32 cellular contexts compared by ENCODE assay signal in genomic region chr11:110318638-110319404, GRCh38. TPM values are rescaled to one million over a fixed set of nuclear protein-coding genes. Genes with fewer than 3 reads are reported as not detected.
DNase-seq lines count a peak whose midpoint lies in the region; ATAC-seq, FAIRE-seq and TF ChIP-seq lines count a peak whose summit lies in the region.
"Had no signal": no experiment of that assay in that cellular context is flagged by ENCODE, and none has a peak within 500 bp of the region (broad histone marks: within the 10 kb centered on the region; RNA-seq: fewer than 3 reads in every experiment).

No MANE protein-coding gene starts in this region.

- H3K27ac Mint-ChIP-seq in progenitor cell of endocrine pancreas = peak overlapping the region; percentile 53
- H3K27ac Mint-ChIP-seq: CD8-positive, alpha-beta T cell; natural killer cell; T-helper 1 cell treated with Interleukin-12 subunit alpha and Interleukin-12 subunit beta and Interleukin-4 antibody, amounts not matched to agents 30 μg/mL and 1 μg/mL, for 36 hours had no signal

- no peak overlapping the region for H4K5ac ChIP-seq in H1 (ENCODE audit: insufficient read length, low read depth, low read length)

- H3K4me2 ChIP-seq in SK-N-SH = no peak overlapping the region
- H3K4me2 ChIP-seq in OCI-LY3 (ENCODE audit: low read length) = no peak overlapping the region
- H3K4me2 ChIP-seq in H1 (ENCODE audit: insufficient read depth in 1 of 2, low read depth in 2 of 2, low read length in 2 of 2) = no peak overlapping the region

- POLR2A ChIA-PET in SK-N-SH (lab: Yijun Ruan, JAX) (no interaction called here), H1 (lab: Charles Lee; ENCODE audit: partially characterized antibody) (interaction anchor here (2.0 kb wide), 1 partner anchor 7 kb away, joined by 5 read pairs; no protein-coding TSS in a partner anchor)

- H3K4me3 Mint-ChIP-seq in progenitor cell of endocrine pancreas (ENCODE audit: low read depth) = no peak overlapping the region
- H3K4me3 Mint-ChIP-seq: CD8-positive, alpha-beta T cell; natural killer cell; T-helper 1 cell treated with Interleukin-12 subunit alpha and Interleukin-12 subunit beta and Interleukin-4 antibody, amounts not matched to agents 30 μg/mL and 1 μg/mL, for 36 hours had no signal

- H2AFZ ChIP-seq in SK-N-SH (ENCODE audit: low read depth) (peak overlapping the region; percentile 11; the same call in 1 of the 2 replicates), OCI-LY3 (ENCODE audit: low read depth, low read length) (0 out of 2 replicates have a peak overlapping the region, but pooled peaks have one; percentile 43), H1 (ENCODE audit: low read length) (peak overlapping the region; percentile 99)
- H2AFZ ChIP-seq: GM23248 had no signal

- no peak overlapping the region for H4K8ac ChIP-seq in H1 (ENCODE audit: extremely low read depth, insufficient read depth, low read length)

- H3K4me1 Mint-ChIP-seq in progenitor cell of endocrine pancreas (ENCODE audit: low read depth) = peaks cover 28% of the 10 kb centered on the region
- H3K4me1 Mint-ChIP-seq: natural killer cell had no signal

- H2BK15ac ChIP-seq in H1 (ENCODE audit: low read length) = no peak overlapping the region

- H3K36me3 Mint-ChIP-seq in progenitor cell of endocrine pancreas (ENCODE audit: insufficient read depth) = no peaks in the 10 kb centered on the region
- H3K36me3 Mint-ChIP-seq: CD8-positive, alpha-beta T cell; natural killer cell had no signal

- no peaks in the 10 kb centered on the region for H3K27me3 Mint-ChIP-seq in progenitor cell of endocrine pancreas

- CTCF ChIA-PET in SK-N-SH (lab: Yijun Ruan, JAX) (interaction anchor here (0.9 kb wide), 1 partner anchor 25 kb away, joined by 3 read pairs; no protein-coding TSS in a partner anchor), H1 (lab: Charles Lee; ENCODE audit: partially characterized antibody) (interaction anchor here (0.6 to 2.0 kb wide), 5 partner anchors 12 to 116 kb away, joined by 3 to 4 read pairs (median 3); no protein-coding TSS in a partner anchor)

- H3K23me2 ChIP-seq in H1 (ENCODE audit: low read depth, low read length) = no peaks in the 10 kb centered on the region

- no peaks in the 10 kb centered on the region for H3F3A ChIP-seq in SK-N-SH (replicated peaks; ENCODE audit: insufficient read depth)

- ATAC-seq in SK-N-SH treated with all-trans-retinoic acid at 6 μM for 48 hours = no peak
- ATAC-seq in HG03520 (IDR thresholded peaks at IDR 0.05; ENCODE audit: unreplicated experiment) = no peak
- ATAC-seq: body of pancreas; CD8-positive, alpha-beta T cell; natural killer cell had no signal

- TF ChIP-seq EP300 in SK-N-SH (IDR thresholded peaks at IDR 0.05; ENCODE audit: borderline replicate concordance in 1 of 2, low read depth in 1 of 2, low read length in 1 of 2) = no peak
- TF ChIP-seq EP300 in H1 (IDR thresholded peaks at IDR 0.05; ENCODE audit: borderline replicate concordance in 1 of 2, low read depth in 2 of 2, low read length in 2 of 2) = no peak

- TF ChIP-seq RAD21 in SK-N-SH (IDR thresholded peaks at IDR 0.05; ENCODE audit: low read length) (no peak), H1 (IDR thresholded peaks at IDR 0.05 in 1 of 2, conservative IDR thresholded peaks at IDR 0.05 in 1 of 2; ENCODE audit: low read depth in 2 of 2, low read length in 2 of 2) (no peak)

- H2BK5ac ChIP-seq in H1 (ENCODE audit: low read depth, low read length) = no peak overlapping the region

- no peaks in the 10 kb centered on the region for H3K79me2 ChIP-seq in SK-N-SH (ENCODE audit: insufficient read depth)
- no peaks in the 10 kb centered on the region for H3K79me2 ChIP-seq in OCI-LY3 (ENCODE audit: low read length)
- H3K79me2 ChIP-seq in H1 (ENCODE audit: control insufficient read depth in 1 of 2, insufficient read depth in 2 of 2, low read length in 2 of 2) = no peaks in the 10 kb centered on the region

- H3K4ac ChIP-seq in H1 (replicated peaks; ENCODE audit: insufficient read length, low read depth, low read length) = no peak overlapping the region

- H3K9me2 ChIP-seq in SK-N-SH = no peaks in the 10 kb centered on the region

- TF ChIP-seq CTCF in SK-N-SH (IDR thresholded peaks at IDR 0.05) (no peak), OCI-LY3 (IDR thresholded peaks at IDR 0.05; ENCODE audit: low read depth, low read length) (no peak), H1 (IDR thresholded peaks at IDR 0.05; ENCODE audit: control extremely low read depth in 1 of 3, insufficient read depth in 1 of 3, low read depth in 1 of 3, low read length in 3 of 3) (no peak), progenitor cell of endocrine pancreas (IDR thresholded peaks at IDR 0.05; ENCODE audit: unreplicated experiment) (no peak)

- H3K79me1 ChIP-seq in H1 (ENCODE audit: low read depth, low read length) = no peaks in the 10 kb centered on the region

- H3K14ac ChIP-seq in H1 (ENCODE audit: insufficient read length) = no peak overlapping the region

- H4K20me1 ChIP-seq in SK-N-SH (ENCODE audit: insufficient read depth) (no peaks in the 10 kb centered on the region), OCI-LY3 (ENCODE audit: insufficient read depth, low read length) (no peaks in the 10 kb centered on the region), H1 (replicated peaks in 1 of 2; ENCODE audit: control insufficient read depth in 1 of 2, insufficient read depth in 2 of 2, low read length in 2 of 2) (no peaks in the 10 kb centered on the region)

- 100% methylated on average over 1 of the region's 1 CpG for WGBS in SK-N-SH (ENCODE audit: low lambda C conversion rate)
- WGBS in H1 (ENCODE audit: extremely low coverage in 1 of 2, insufficient coverage in 1 of 2, insufficient read length in 1 of 2, insufficient replicate concordance in 2 of 2, low coverage in 1 of 2, low lambda C conversion rate in 2 of 2, missing lambda C conversion rate in 1 of 2), 2 experiments = 93% methylated on average over 1 of the region's 1 CpG; no CpG with 5 or more reads in 1 of the 2 experiments

- H4K91ac ChIP-seq in H1 (replicated peaks; ENCODE audit: insufficient read length, low read length) = no peak overlapping the region

- no peak overlapping the region for H3K18ac ChIP-seq in H1 (ENCODE audit: extremely low read depth, low read length)

- H3K56ac ChIP-seq in H1 (replicated peaks; ENCODE audit: insufficient read length, low read depth, low read length) = no peak overlapping the region

- H2AK5ac ChIP-seq in H1 (ENCODE audit: low read depth, low read length) = no peak overlapping the region

- no peak for DNase-seq in SK-N-SH
- DNase-seq in H1 (ENCODE audit: low read depth in 1 of 2, low spot score in 2 of 2) = no peak
- no peak for DNase-seq in progenitor cell of endocrine pancreas (ENCODE audit: low spot score, unreplicated experiment)
- no peak for DNase-seq in cerebellar cortex (ENCODE audit: low spot score)
- no peak for DNase-seq in pons (ENCODE audit: low spot score)
- DNase-seq: activated CD4-positive, alpha-beta T cell treated with anti-CD3 and anti-CD28 coated beads for 48 hours; activated naive CD4-positive, alpha-beta T cell; activated T-cell treated with anti-CD3 and anti-CD28 coated beads, Interleukin-2, amount 50 U/mL, for 48 hours; AML-193; body of pancreas; CD8-positive, alpha-beta T cell; DMS153; effector memory CD4-positive, alpha-beta T cell; GM23248; left cardiac atrium; midbrain; natural killer cell; NCI-H1694; NCI-H82; pancreas; SIG-M5; stimulated activated CD8-positive, alpha-beta memory T cell treated with anti-CD3 and anti-CD28 coated beads, Interleukin-4, amount 100 ng/mL, for 48 hours; stomach had no signal

- H2BK12ac ChIP-seq in H1 (ENCODE audit: low read depth, low read length) = no peak overlapping the region

- no peak overlapping the region for H2BK20ac ChIP-seq in H1 (ENCODE audit: low read length)

- no peak overlapping the region for H3K4me3 ChIP-seq in SK-N-SH (ENCODE audit: low read depth in 2 of 2, low read length in 1 of 2)
- no peak overlapping the region for H3K4me3 ChIP-seq in OCI-LY3 (ENCODE audit: low read length)
- H3K4me3 ChIP-seq in H1 (ENCODE audit: extremely low read depth in 1 of 4, insufficient read depth in 2 of 4, low read depth in 3 of 4, low read length in 4 of 4) = no peak overlapping the region
- H3K4me3 ChIP-seq: body of pancreas, esophagus muscularis mucosa, GM23248, pancreas, stomach, tibial nerve had no signal

- H2BK120ac ChIP-seq in H1 (replicated peaks; ENCODE audit: low read depth, low read length) = no peak overlapping the region

- H3K9me3 Mint-ChIP-seq in progenitor cell of endocrine pancreas (ENCODE audit: low read depth) = no peaks in the 10 kb centered on the region
- H3K9me3 Mint-ChIP-seq: CD8-positive, alpha-beta T cell; natural killer cell; T-helper 1 cell treated with Interleukin-12 subunit alpha and Interleukin-12 subunit beta and Interleukin-4 antibody, amounts not matched to agents 30 μg/mL and 1 μg/mL, for 36 hours had no signal

- H3K4me1 ChIP-seq in SK-N-SH (ENCODE audit: control insufficient read depth in 1 of 2, insufficient read depth in 2 of 2, low read depth in 1 of 2, low read length in 1 of 2) = peaks cover 15 to 20% of the 10 kb centered on the region in 2 experiments; a peak in 3 of 4 replicates
- H3K4me1 ChIP-seq in OCI-LY3 (ENCODE audit: low read length) = no peaks in the 10 kb centered on the region
- H3K4me1 ChIP-seq in H1 (replicated peaks in 1 of 4; ENCODE audit: control insufficient read depth in 3 of 4, insufficient read depth in 4 of 4, low read length in 3 of 4) = 0 out of 7 replicates have a peak, but pooled peaks cover 0 to 4% (median 0%) of the 10 kb centered on the region in 4 experiments
- H3K4me1 ChIP-seq: pancreas had no signal

- no peak for TF ChIP-seq POLR2A in H1 (IDR thresholded peaks at IDR 0.05; ENCODE audit: control extremely low read depth in 1 of 2, low read depth in 2 of 2, low read length in 2 of 2)

- no peak for FAIRE-seq in H1 (lab: Jason Lieb, UNC)
- FAIRE-seq: frontal cortex, GM18507, pancreas had no signal

- no peak overlapping the region for H3K27ac ChIP-seq in SK-N-SH (ENCODE audit: low read depth in 2 of 2, low read length in 1 of 2)
- H3K27ac ChIP-seq in OCI-LY3 (ENCODE audit: low read length) = no peak overlapping the region
- H3K27ac ChIP-seq in H1 (ENCODE audit: low read depth, low read length) = no peak overlapping the region
- H3K27ac ChIP-seq: body of pancreas, esophagus muscularis mucosa, GM23248, pancreas, stomach, tibial nerve, VCaP had no signal

- no peak overlapping the region for H3K9ac ChIP-seq in SK-N-SH
- H3K9ac ChIP-seq in OCI-LY3 (ENCODE audit: low read length) = no peak overlapping the region
- no peak overlapping the region for H3K9ac ChIP-seq in H1 (replicated peaks in 1 of 4; ENCODE audit: extremely low read depth in 1 of 4, low read depth in 3 of 4, low read length in 3 of 4)
- H3K9ac ChIP-seq: GM23248 had no signal

- H3K27me3 ChIP-seq in SK-N-SH (ENCODE audit: insufficient read depth) = no peaks in the 10 kb centered on the region
- H3K27me3 ChIP-seq in OCI-LY3 (ENCODE audit: low read depth, low read length) = peaks cover 2% of the 10 kb centered on the region; the same call in 1 of the 2 replicates
- H3K27me3 ChIP-seq in H1 (replicated peaks in 1 of 4; ENCODE audit: control insufficient read depth in 3 of 4, extremely low read depth in 1 of 4, insufficient read depth in 3 of 4, low read length in 3 of 4) = no peaks in the 10 kb centered on the region
- H3K27me3 ChIP-seq: body of pancreas, esophagus muscularis mucosa, pancreas, stomach, tibial nerve had no signal

- H3K9me3 ChIP-seq in SK-N-SH (no peaks in the 10 kb centered on the region), OCI-LY3 (ENCODE audit: insufficient read depth, low read length) (no peaks in the 10 kb centered on the region), H1 (ENCODE audit: insufficient read depth in 2 of 2, low read depth in 1 of 2, low read length in 1 of 2) (no peaks in the 10 kb centered on the region)
- H3K9me3 ChIP-seq: body of pancreas, esophagus muscularis mucosa, pancreas, stomach, tibial nerve had no signal

- H3K36me3 ChIP-seq in SK-N-SH (replicated peaks in 1 of 2; ENCODE audit: control insufficient read depth in 1 of 2, insufficient read depth in 2 of 2, low read length in 1 of 2) (no peaks in the 10 kb centered on the region), OCI-LY3 (replicated peaks; ENCODE audit: low read depth, low read length) (no peaks in the 10 kb centered on the region), H1 (ENCODE audit: control insufficient read depth in 2 of 4, insufficient read depth in 4 of 4, low read length in 3 of 4) (no peaks in the 10 kb centered on the region)
- H3K36me3 ChIP-seq: esophagus muscularis mucosa, pancreas, stomach, tibial nerve had no signal

- no peak overlapping the region for H3K23ac ChIP-seq in H1 (ENCODE audit: insufficient read length)

RNA-seq across cellular contexts. Expression of gene RDX, which starts 22.4 kb away (rescaled TPM):
- polyA plus RNA-seq in SK-N-SH (2012; rRNA removed) (29.4 and 30.7 TPM in 2 replicates), H1 (2011; rRNA removed) (10.8 and 27.4 TPM in 2 replicates)
- 36.5 and 45.4 TPM in 2 replicates for polyA plus RNA-seq in SK-N-SH (2012; cell fraction: cytosol; rRNA removed)
- polyA plus RNA-seq in SK-N-SH (2012; cell fraction: nucleus; rRNA removed) = 17.4 and 24.9 TPM in 2 replicates
- total RNA-seq in H1 (2021; fragmentation: NEBNext Ultra II Directional; extraction: Animal tissue kit (Norgen Biotek cat#: 25700)) = 100 and 105 TPM in 2 replicates
- 29.5 TPM for polyA plus RNA-seq in H1 (2011; cell fraction: cytosol; rRNA removed)
- 10.8 TPM for polyA plus RNA-seq in H1 (2011; cell fraction: nucleus; rRNA removed)
- 63.9 to 148 TPM (median 82.8 TPM) in 4 replicates for polyA plus RNA-seq in H1 (2012, experiment 1 of 2)
- 3.8 TPM for polyA plus RNA-seq in H1 (2012, experiment 2 of 2)
- polyA plus RNA-seq in H1 (2013, experiment 1 of 2) = 56.8 TPM
- polyA plus RNA-seq in H1 (2013, experiment 2 of 2) = 59.3 TPM
- polyA minus RNA-seq in H1 (2011; rRNA and poly(A)+ RNA removed) = 35.5 and 93.8 TPM in 2 replicates
- 90.1 TPM for polyA minus RNA-seq in H1 (2011; cell fraction: cytosol; rRNA and poly(A)+ RNA removed)
- polyA minus RNA-seq in H1 (2011; cell fraction: nucleus; rRNA and poly(A)+ RNA removed) = 55.5 TPM
- total RNA-seq in progenitor cell of endocrine pancreas = 89.6 and 92.8 TPM in 2 replicates

Comparison
In these comparisons a context has a peak if more than half of its experiments do, and no peak if none do; other contexts are left out.
1. H2AFZ ChIP-seq: peak in every context shown above with its lines; median percentile 99 in H1; 43 in OCI-LY3; 11 in SK-N-SH.